9 cellular contexts compared by ENCODE assay signal in the genomic region with DNA sequence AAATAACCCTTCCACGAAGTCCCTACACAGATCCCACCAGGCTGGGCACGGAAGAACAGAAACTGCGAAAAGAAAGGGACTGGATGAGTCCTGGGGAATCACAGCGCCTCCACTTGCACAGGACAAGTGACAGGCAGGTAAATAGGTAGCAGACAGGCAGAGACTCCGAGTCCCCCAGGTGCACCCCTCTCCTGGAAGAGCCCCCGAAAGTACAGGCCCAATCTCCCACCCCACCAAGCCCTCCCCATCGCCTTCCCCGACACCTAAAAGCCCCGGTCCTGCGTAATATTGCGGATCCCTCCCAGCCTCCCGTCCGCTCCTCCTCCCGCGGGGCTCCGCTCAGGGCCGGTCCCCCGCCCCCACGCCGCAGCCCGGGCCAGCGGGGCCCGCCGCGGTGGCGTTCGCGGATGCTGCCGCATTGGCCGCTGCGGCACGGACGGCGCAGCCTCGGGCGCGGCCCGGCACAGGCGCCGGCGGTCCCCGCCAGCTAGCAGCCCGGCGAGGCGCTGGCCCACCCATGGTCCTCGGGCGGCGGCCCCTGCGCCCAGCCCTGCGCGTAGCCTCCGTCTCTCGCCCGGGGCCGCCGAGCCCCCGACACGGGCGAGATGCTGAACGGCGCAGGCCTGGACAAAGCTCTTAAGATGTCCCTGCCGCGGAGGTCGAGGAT. TPM values are rescaled to one million over a fixed set of nuclear protein-coding genes. Genes with fewer than 3 reads are reported as not detected.
DNase-seq lines count a peak whose midpoint lies in the region; ATAC-seq and TF ChIP-seq lines count a peak whose summit lies in the region.
"Had no signal": no experiment of that assay in that cellular context is flagged by ENCODE, and none has a peak within 500 bp of the region (broad histone marks: within the 10 kb centered on the region; RNA-seq: fewer than 3 reads in every experiment).

Gene ATP8A2, plus strand, starts transcription at position 367 of the 667 bp plus-strand sequence. Its CDS starts 239 bp downstream, at position 606.

- H3K4me2 ChIP-seq in GM23338 = peak within 1 kb of the TSS; percentile 84

- intact Hi-C loops in esophagus muscularis mucosa (cut with DNase I) = no loop called here

- peaks cover 35% of the 10 kb centered on the region for H3K27me3 Mint-ChIP-seq in GM23338 (ENCODE audit: insufficient read depth, low read depth, poor library complexity)

- H3K27me3 ChIP-seq in GM23338 (ENCODE audit: insufficient read depth) (peaks cover 47% of the 10 kb centered on the region), RWPE2 (ENCODE audit: insufficient read depth, poor library complexity, severe bottlenecking) (peaks cover 54% of the 10 kb centered on the region), esophagus muscularis mucosa (peaks cover 0 to 72% (median 13%) of the 10 kb centered on the region in 4 donors)

- TF ChIP-seq CTCF in GM23338 (conservative IDR thresholded peaks at IDR 0.05; ENCODE audit: low read depth in 2 of 2) (peak in 1 of 2 experiments; percentile 41; a peak in 2 of 4 replicates), RWPE2 (IDR thresholded peaks at IDR 0.05; ENCODE audit: poor library complexity, severe bottlenecking) (no peak), esophagus muscularis mucosa (IDR thresholded peaks at IDR 0.05) (no peak), retinal pigment epithelial cell (conservative IDR thresholded peaks at IDR 0.05; ENCODE audit: low read depth, low read length) (no peak)

- H3K4me1 Mint-ChIP-seq in GM23338 = peaks cover 30% of the 10 kb centered on the region

- no peak within 1 kb of the TSS for H3K27ac Mint-ChIP-seq in GM23338

- H3K36me3 Mint-ChIP-seq in GM23338 (ENCODE audit: low read depth) = no peaks in the 10 kb centered on the region; the same call in 2 of the 3 replicates

- peak within 1 kb of the TSS; percentile 84 for H3K4me3 Mint-ChIP-seq in GM23338

- H3K9me3 Mint-ChIP-seq in GM23338 = no peaks in the 10 kb centered on the region; the same call in 2 of the 3 replicates

- 11% methylated on average over 15 of the region's 64 CpGs for WGBS in esophagus muscularis mucosa

- no peaks in the 10 kb centered on the region for H4K20me1 ChIP-seq in GM23338 (replicated peaks; ENCODE audit: insufficient read depth)

- ATAC-seq in GM23338 (peak; percentile 69), RWPE2 (ENCODE audit: low read depth) (peak; percentile 41; the same call in 2 of the 3 replicates), HG03432 (IDR thresholded peaks at IDR 0.05; ENCODE audit: unreplicated experiment) (no peak), esophagus mucosa (no peak), HG02885 (IDR thresholded peaks at IDR 0.05; ENCODE audit: poor library complexity, unreplicated experiment) (no peak)

- peaks cover 12% of the 10 kb centered on the region for H3K4me1 ChIP-seq in GM23338 (ENCODE audit: insufficient read depth)
- no peaks in the 10 kb centered on the region for H3K4me1 ChIP-seq in RWPE2 (ENCODE audit: insufficient read depth, poor library complexity, severe bottlenecking)
- peaks cover 0 to 15% (median 12%) of the 10 kb centered on the region in 4 donors for H3K4me1 ChIP-seq in esophagus muscularis mucosa

- H3K9me3 ChIP-seq in RWPE2 (ENCODE audit: severe bottlenecking) (no peaks in the 10 kb centered on the region), esophagus muscularis mucosa (no peaks in the 10 kb centered on the region)

- no peak for TF ChIP-seq EP300 in esophagus muscularis mucosa (IDR thresholded peaks at IDR 0.05)

- DNase-seq in GM23338 (ENCODE audit: low spot score) = peak; percentile 58
- no peak for DNase-seq in RWPE2 (ENCODE audit: low spot score)
- no peak for DNase-seq in esophagus muscularis mucosa (ENCODE audit: extremely low spot score)
- DNase-seq in retinal pigment epithelial cell (ENCODE audit: low read depth) = no peak
- DNase-seq: GOT3 had no signal

- no peak within 1 kb of the TSS for H3K27ac ChIP-seq in GM23338 (ENCODE audit: low read depth)
- no peak within 1 kb of the TSS for H3K27ac ChIP-seq in RWPE2 (ENCODE audit: poor library complexity, severe bottlenecking)
- H3K27ac ChIP-seq in esophagus muscularis mucosa (replicated peaks in 1 of 4) = no peak within 1 kb of the TSS

- H3K9me2 ChIP-seq in GM23338 (ENCODE audit: insufficient read depth) = no peaks in the 10 kb centered on the region

- H2AFZ ChIP-seq in GM23338 = peak within 1 kb of the TSS; percentile 94

- no peak for TF ChIP-seq POLR2A in esophagus muscularis mucosa (IDR thresholded peaks at IDR 0.05; ENCODE audit: low read depth)

- H3K36me3 ChIP-seq in GM23338 (ENCODE audit: insufficient read depth) (no peaks in the 10 kb centered on the region), RWPE2 (ENCODE audit: low read depth) (no peaks in the 10 kb centered on the region), esophagus muscularis mucosa (no peaks in the 10 kb centered on the region)

- peak within 1 kb of the TSS; percentile 77 for H3K4me3 ChIP-seq in GM23338
- H3K4me3 ChIP-seq in RWPE2 (ENCODE audit: severe bottlenecking) = peak within 1 kb of the TSS; percentile 37
- H3K4me3 ChIP-seq in esophagus muscularis mucosa = peak within 1 kb of the TSS; percentile 40 to 54 (median 46)
- peak within 1 kb of the TSS; percentile 26 for H3K4me3 ChIP-seq in retinal pigment epithelial cell (ENCODE audit: low read length)
- H3K4me3 ChIP-seq: lung had no signal

- H3F3A ChIP-seq in GM23338 (replicated peaks; ENCODE audit: low read depth) = no peaks in the 10 kb centered on the region; the same call in 1 of the 2 replicates

- H3K79me2 ChIP-seq in GM23338 (replicated peaks; ENCODE audit: insufficient read depth) = no peaks in the 10 kb centered on the region

TF ChIP-seq in GM23338, 12 proteins besides CTCF, POLR2A, EP300 and RAD21:
- peak; percentile 45 for TF ChIP-seq EZH2 (IDR thresholded peaks at IDR 0.05; ENCODE audit: low read depth, unreplicated experiment)
- no peak for TF ChIP-seq ZNF114 (CRISPR knock-in tag; IDR thresholded peaks at IDR 0.05)

RNA-seq across cellular contexts. Expression of gene ATP8A2, which starts in this region (rescaled TPM):
- total RNA-seq in GM23338 (2014; rRNA removed; shearing (Covaris generic)) = 8.8 and 9.0 TPM in 2 replicates
- polyA plus RNA-seq in GM23338 (2016; fragmentation: Nextera tagmentation; extraction: Ambion mirVana) = 5.7 and 6.3 TPM in 2 replicates
- total RNA-seq in esophagus muscularis mucosa (under 1 TPM; 0.29 to 0.65 (median 0.46) TPM), esophagus mucosa (not detected)

Comparison
In these comparisons a context has a peak if more than half of its experiments do, and no peak if none do; other contexts are left out.
1. ATAC-seq: peak in GM23338 (single experiment) and RWPE2 (single experiment); none in HG03432 (single experiment), esophagus mucosa (single experiment) and HG02885 (single experiment).
2. H3K4me3 ChIP-seq: peak in every context shown above with its lines; median percentile 77 in GM23338; 46 in esophagus muscularis mucosa; 37 in RWPE2; 26 in retinal pigment epithelial cell.